In genomic region chr12:31005944-31006361, GRCh38 we compare ENCODE assay signal across 10 cellular contexts.
DNase-seq lines count a peak whose midpoint lies in the region; ATAC-seq, FAIRE-seq and TF ChIP-seq lines count a peak whose summit lies in the region.
"Had no signal": no experiment of that assay in that cellular context is flagged by ENCODE, and none has a peak within 500 bp of the region (broad histone marks: within the 10 kb centered on the region; RNA-seq: fewer than 3 reads in every experiment).

No MANE protein-coding gene starts in this region.

- H2BK12ac ChIP-seq in mesenchymal stem cell (ENCODE audit: low read length in 2 of 2), result peak overlapping the region; percentile 14 to 83

- H3K14ac ChIP-seq in mesenchymal stem cell (ENCODE audit: low read length in 2 of 2), result peak overlapping the region in 1 of 2 experiments; percentile 74

- H3K23ac ChIP-seq in mesenchymal stem cell (ENCODE audit: low read length in 2 of 2), result no peak overlapping the region

- FAIRE-seq in GM12892 (lab: Jason Lieb, UNC), result no peak

- H3K9me3 ChIP-seq in mesenchymal stem cell (ENCODE audit: control insufficient read depth, low read length), result no peaks in the 10 kb centered on the region

- no peaks in the 10 kb centered on the region for H3K79me1 ChIP-seq in mesenchymal stem cell (replicated peaks; ENCODE audit: low read length, poor library complexity, severe bottlenecking)

- TF ChIP-seq POLR2A in GM12892 (IDR thresholded peaks at IDR 0.05; ENCODE audit: low read depth, low read length), result no peak

- DNase-seq in AG04449 (ENCODE audit: low read depth, low spot score) (peak; percentile 24), HS-27A (ENCODE audit: low read depth) (peak; percentile 100), astrocyte of the hippocampus (ENCODE audit: low read depth, low spot score) (peak; percentile 76), mesenchymal stem cell (peak; percentile 61), DMS153 treated with DMSO at 0.1 percent for 48 hours (lab: John Stamatoyannopoulos, UW; ENCODE audit: unreplicated experiment) (no peak), GM12892 (ENCODE audit: insufficient read length) (no peak)
- DNase-seq: CD4-positive, CD25-positive, alpha-beta regulatory T cell; effector memory CD4-positive, alpha-beta T cell had no signal

- H3K4me1 ChIP-seq in mesenchymal stem cell (ENCODE audit: control insufficient read depth, insufficient read depth, low read depth, low read length), result peaks cover 13% of the 10 kb centered on the region

- H2AFZ ChIP-seq in mesenchymal stem cell (ENCODE audit: low read depth, low read length), result peak overlapping the region; percentile 8

- H3K9ac ChIP-seq in mesenchymal stem cell (ENCODE audit: low read length), result no peak overlapping the region

- no peak for ATAC-seq in HG02981 (IDR thresholded peaks at IDR 0.05; ENCODE audit: unreplicated experiment)
- ATAC-seq in GM21529 (IDR thresholded peaks at IDR 0.05; ENCODE audit: unreplicated experiment), result no peak

- no peak overlapping the region for H2BK15ac ChIP-seq in mesenchymal stem cell (ENCODE audit: low read depth, poor library complexity, severe bottlenecking)

- no peak overlapping the region for H3K27ac ChIP-seq in mesenchymal stem cell (ENCODE audit: low read length, poor library complexity, severe bottlenecking)

- CTCF ChIA-PET in AG04449 (lab: Yijun Ruan, JAX), result interaction anchor here (0.9 kb wide), 1 partner anchor 22 kb away, joined by 3 read pairs; no protein-coding TSS in a partner anchor

- no peak overlapping the region for H2BK5ac ChIP-seq in mesenchymal stem cell (ENCODE audit: low read depth, low read length, poor library complexity, severe bottlenecking)

- no peak for TF ChIP-seq CTCF in AG04449 (IDR thresholded peaks at IDR 0.05; ENCODE audit: insufficient read depth, low read length, missing control alignments)

- H3K4ac ChIP-seq in mesenchymal stem cell (ENCODE audit: low read depth in 1 of 2, low read length in 2 of 2), result no peak overlapping the region

- H3K27me3 ChIP-seq in mesenchymal stem cell (ENCODE audit: control insufficient read depth in 1 of 2, insufficient read depth in 1 of 2, low read length in 2 of 2), result peaks cover 0 to 4% of the 10 kb centered on the region in 2 experiments

- no peak overlapping the region for H3K4me2 ChIP-seq in mesenchymal stem cell (ENCODE audit: low read length, poor library complexity, severe bottlenecking)

- H3K18ac ChIP-seq in mesenchymal stem cell (ENCODE audit: low read depth in 1 of 2, low read length in 2 of 2), result peak overlapping the region in 1 of 2 experiments; percentile 69

- H4K91ac ChIP-seq in mesenchymal stem cell (ENCODE audit: low read length), result peak overlapping the region; percentile 43

- WGBS in mesenchymal stem cell, result 71% methylated on average over 4 of the region's 4 CpGs

- POLR2A ChIA-PET in AG04449 (lab: Yijun Ruan, JAX), result no interaction called here

- H2BK120ac ChIP-seq in mesenchymal stem cell (ENCODE audit: low read depth, low read length), result no peak overlapping the region

- H3K4me3 ChIP-seq in AG04449 (ENCODE audit: low read depth, low read length), result no peak overlapping the region
- no peak overlapping the region for H3K4me3 ChIP-seq in mesenchymal stem cell (ENCODE audit: insufficient read depth in 1 of 2, low read depth in 1 of 2, low read length in 2 of 2)

- H2AK5ac ChIP-seq in mesenchymal stem cell (ENCODE audit: low read length, severe bottlenecking), result no peak overlapping the region

- H4K8ac ChIP-seq in mesenchymal stem cell (ENCODE audit: low read length), result peak overlapping the region; percentile 28

- H3K36me3 ChIP-seq in mesenchymal stem cell (ENCODE audit: control insufficient read depth in 1 of 2, insufficient read depth in 2 of 2, low read depth in 1 of 2, low read length in 2 of 2), result no peaks in the 10 kb centered on the region

Comparison
In these comparisons a context has a peak if more than half of its experiments do, and no peak if none do; other contexts are left out.
1. DNase-seq: peak in AG04449 (single experiment), HS-27A (single experiment), astrocyte of the hippocampus (single experiment) and mesenchymal stem cell (single experiment); none in DMS153 treated with DMSO at 0.1 percent for 48 hours (single experiment) and GM12892 (single experiment).